In the genomic region with DNA sequence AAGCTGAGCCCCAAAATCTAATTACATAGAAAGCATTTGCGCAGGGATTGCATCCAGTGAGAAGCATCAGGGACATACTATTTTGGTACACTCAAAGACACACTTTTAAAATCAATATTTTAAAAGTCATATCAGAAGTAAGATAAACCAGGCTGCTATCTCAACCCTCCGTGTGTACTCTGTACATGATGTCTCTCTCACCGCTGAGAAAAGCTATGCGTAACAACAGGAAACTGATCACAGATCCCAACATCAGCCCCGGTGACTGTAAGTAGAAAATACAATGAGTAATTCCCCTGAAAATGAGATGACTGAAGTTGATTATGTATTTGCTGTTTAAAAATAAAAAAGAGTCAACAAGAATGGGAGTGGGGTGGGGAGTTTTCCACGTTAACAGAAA, we compare ENCODE assay signal across 7 cellular contexts.
A peak's percentile ranks its signal among the peaks of the same experiment; 100 is the strongest.
DNase-seq lines count a peak whose midpoint lies in the region; ATAC-seq, FAIRE-seq and TF ChIP-seq lines count a peak whose summit lies in the region.
"Not testable (repeated sequence)": the region's sequence is repeated elsewhere in the genome, so short reads cannot be mapped to it uniquely, and the experiment has no call there.

No MANE protein-coding gene starts in this region.

- H3K4me1 ChIP-seq in endothelial cell of umbilical vein (ENCODE audit: control insufficient read depth, extremely low read depth, insufficient read depth, low read length): not testable (repeated sequence)

- not testable (repeated sequence) for H3K4me3 Mint-ChIP-seq in T-cell; activated CD4-positive, alpha-beta memory T cell treated with anti-CD3 and anti-CD28 coated beads for 36 hours
- H3K4me3 Mint-ChIP-seq in activated T-helper 1 cell treated with anti-CD3 and anti-CD28 coated beads, Interleukin-12 subunit alpha, Interleukin-12 subunit beta, Interleukin-2, Interleukin-4 antibody, amounts not matched to agents 30 ng/mL and 10 ng/mL and 1 ng/mL, durations not matched to agents 14 hours and 24 hours and 36 hours: peak overlapping the region; percentile 11
- H3K4me3 Mint-ChIP-seq in natural killer cell treated with Interleukin-12 subunit alpha and Interleukin-12 subunit beta and Interleukin-15 and Interleukin-18, amount 100 ng/mL, for 72 hours: peak overlapping the region; percentile 42

- H3K36me3 Mint-ChIP-seq in T-cell; activated CD4-positive, alpha-beta memory T cell treated with anti-CD3 and anti-CD28 coated beads for 36 hours; activated T-helper 1 cell treated with anti-CD3 and anti-CD28 coated beads, Interleukin-12 subunit alpha, Interleukin-12 subunit beta, Interleukin-2, Interleukin-4 antibody, amounts not matched to agents 30 ng/mL and 10 ng/mL and 1 ng/mL, durations not matched to agents 14 hours and 24 hours and 36 hours (ENCODE audit: low read depth); natural killer cell treated with Interleukin-12 subunit alpha and Interleukin-12 subunit beta and Interleukin-15 and Interleukin-18, amount 100 ng/mL, for 72 hours: not testable (repeated sequence)

- not testable (repeated sequence) for H3K4me1 Mint-ChIP-seq in T-cell
- peaks cover 10% of the 10 kb centered on the region for H3K4me1 Mint-ChIP-seq in activated CD4-positive, alpha-beta memory T cell treated with anti-CD3 and anti-CD28 coated beads for 36 hours (ENCODE audit: low read depth)
- H3K4me1 Mint-ChIP-seq in activated T-helper 1 cell treated with anti-CD3 and anti-CD28 coated beads, Interleukin-12 subunit alpha, Interleukin-12 subunit beta, Interleukin-2, Interleukin-4 antibody, amounts not matched to agents 30 ng/mL and 10 ng/mL and 1 ng/mL, durations not matched to agents 14 hours and 24 hours and 36 hours (ENCODE audit: low read depth): peaks cover 13% of the 10 kb centered on the region
- peaks cover 0 to 10% of the 10 kb centered on the region in 2 donors for H3K4me1 Mint-ChIP-seq in natural killer cell treated with Interleukin-12 subunit alpha and Interleukin-12 subunit beta and Interleukin-15 and Interleukin-18, amount 100 ng/mL, for 72 hours (ENCODE audit: low read depth in 2 of 2)

- H3K4me2 ChIP-seq in endothelial cell of umbilical vein (ENCODE audit: insufficient read depth, low read length): not testable (repeated sequence)

- H3K36me3 ChIP-seq in endothelial cell of umbilical vein (ENCODE audit: control insufficient read depth in 2 of 2, extremely low read depth in 1 of 2, insufficient read depth in 2 of 2, low read length in 2 of 2): not testable (repeated sequence)

- H3K9me3 ChIP-seq in endothelial cell of umbilical vein (replicated peaks; ENCODE audit: control insufficient read depth, insufficient read depth, low read length): not testable (repeated sequence)

- intact Hi-C loops in activated CD4-positive, alpha-beta memory T cell treated with anti-CD3 and anti-CD28 coated beads for 36 hours (cut with micrococcal nuclease): loop anchor here (10.0 kb wide), 1 partner anchor 336 kb away; no protein-coding TSS in a partner anchor
- intact Hi-C loops in activated T-helper 1 cell treated with anti-CD3 and anti-CD28 coated beads, Interleukin-12 subunit alpha, Interleukin-12 subunit beta, Interleukin-2, Interleukin-4 antibody, amounts not matched to agents 30 ng/mL and 10 ng/mL and 1 ng/mL, durations not matched to agents 14 hours and 24 hours and 36 hours (cut with micrococcal nuclease); endothelial cell of umbilical vein (cut with micrococcal nuclease): not testable (repeated sequence)

- not testable (repeated sequence) for H3K27me3 ChIP-seq in endothelial cell of umbilical vein (ENCODE audit: control insufficient read depth in 2 of 2, insufficient read depth in 2 of 2, low read length in 2 of 2)

- not testable (repeated sequence) for H3K27me3 Mint-ChIP-seq in T-cell; activated CD4-positive, alpha-beta memory T cell treated with anti-CD3 and anti-CD28 coated beads for 36 hours; activated T-helper 1 cell treated with anti-CD3 and anti-CD28 coated beads, Interleukin-12 subunit alpha, Interleukin-12 subunit beta, Interleukin-2, Interleukin-4 antibody, amounts not matched to agents 30 ng/mL and 10 ng/mL and 1 ng/mL, durations not matched to agents 14 hours and 24 hours and 36 hours (ENCODE audit: insufficient read depth); natural killer cell treated with Interleukin-12 subunit alpha and Interleukin-12 subunit beta and Interleukin-15 and Interleukin-18, amount 100 ng/mL, for 72 hours

- H3K9ac ChIP-seq in endothelial cell of umbilical vein (replicated peaks; ENCODE audit: extremely low read depth, insufficient read depth, low read length): not testable (repeated sequence)

- not testable (repeated sequence) for H2AFZ ChIP-seq in endothelial cell of umbilical vein (ENCODE audit: low read depth, low read length)

- H3K27ac Mint-ChIP-seq in T-cell; activated T-helper 1 cell treated with anti-CD3 and anti-CD28 coated beads, Interleukin-12 subunit alpha, Interleukin-12 subunit beta, Interleukin-2, Interleukin-4 antibody, amounts not matched to agents 30 ng/mL and 10 ng/mL and 1 ng/mL, durations not matched to agents 14 hours and 24 hours and 36 hours; natural killer cell treated with Interleukin-12 subunit alpha and Interleukin-12 subunit beta and Interleukin-15 and Interleukin-18, amount 100 ng/mL, for 72 hours: not testable (repeated sequence)
- H3K27ac Mint-ChIP-seq in activated CD4-positive, alpha-beta memory T cell treated with anti-CD3 and anti-CD28 coated beads for 36 hours: peak overlapping the region; percentile 51

- ATAC-seq in T-cell (replicated peaks in 1 of 4): peak; percentile 64 to 76 (median 68)
- ATAC-seq in natural killer cell treated with Interleukin-12 subunit alpha and Interleukin-12 subunit beta and Interleukin-15 and Interleukin-18, amount 100 ng/mL, for 72 hours: peak; percentile 61 to 80

- not testable (repeated sequence) for TF ChIP-seq POLR2A in endothelial cell of umbilical vein (IDR thresholded peaks at IDR 0.05; ENCODE audit: low read depth, low read length)

- H3K9me3 Mint-ChIP-seq in T-cell; activated CD4-positive, alpha-beta memory T cell treated with anti-CD3 and anti-CD28 coated beads for 36 hours; activated T-helper 1 cell treated with anti-CD3 and anti-CD28 coated beads, Interleukin-12 subunit alpha, Interleukin-12 subunit beta, Interleukin-2, Interleukin-4 antibody, amounts not matched to agents 30 ng/mL and 10 ng/mL and 1 ng/mL, durations not matched to agents 14 hours and 24 hours and 36 hours; natural killer cell treated with Interleukin-12 subunit alpha and Interleukin-12 subunit beta and Interleukin-15 and Interleukin-18, amount 100 ng/mL, for 72 hours: not testable (repeated sequence)

- H3K79me2 ChIP-seq in endothelial cell of umbilical vein (ENCODE audit: control insufficient read depth, insufficient read depth, low read length): peaks cover 28% of the 10 kb centered on the region

- FAIRE-seq in endothelial cell of umbilical vein (lab: Jason Lieb, UNC): peak; percentile 83

- not testable (repeated sequence) for H3K4me3 ChIP-seq in astrocyte of the spinal cord (ENCODE audit: low read depth, low read length); endothelial cell of umbilical vein (replicated peaks in 1 of 3; ENCODE audit: insufficient read depth in 1 of 3, low read depth in 1 of 3, low read length in 3 of 3)

- H3K9me1 ChIP-seq in endothelial cell of umbilical vein (replicated peaks; ENCODE audit: control insufficient read depth, extremely low read depth, insufficient read depth, low read length): not testable (repeated sequence)

- H3K27ac ChIP-seq in endothelial cell of umbilical vein (ENCODE audit: insufficient read depth, low read depth, low read length): peak overlapping the region; percentile 11

- not testable (repeated sequence) for BruUV-seq in endothelial cell of umbilical vein (replicated peaks; lab: Mats Ljungman, UMichigan)

- dilution Hi-C loops in endothelial cell of umbilical vein (cut with MboI; ENCODE audit: extremely low pct_ligation_motif_present, low sequenced_read_pairs): not testable (repeated sequence)

- POLR2A ChIA-PET in T-cell (lab: Charles Lee); activated CD4-positive, alpha-beta memory T cell treated with anti-CD3 and anti-CD28 coated beads for 36 hours (lab: Charles Lee); endothelial cell of umbilical vein (lab: Charles Lee): not testable (repeated sequence)

- TF ChIP-seq CTCF in astrocyte of the spinal cord (IDR thresholded peaks at IDR 0.05; ENCODE audit: low read depth, low read length); endothelial cell of umbilical vein (IDR thresholded peaks at IDR 0.05; ENCODE audit: extremely low read depth in 1 of 2, insufficient read depth in 1 of 2, low read depth in 1 of 2, low read length in 2 of 2): not testable (repeated sequence)

- H4K20me1 ChIP-seq in endothelial cell of umbilical vein (replicated peaks; ENCODE audit: control insufficient read depth, extremely low read depth, insufficient read depth, low read length): not testable (repeated sequence)

- DNase-seq in ELR (ENCODE audit: low read depth): peak; percentile 37
- not testable (repeated sequence) for DNase-seq in T-cell; activated CD4-positive, alpha-beta memory T cell treated with anti-CD3 and anti-CD28 coated beads for 36 hours; activated T-helper 1 cell treated with anti-CD3 and anti-CD28 coated beads, Interleukin-12 subunit alpha, Interleukin-12 subunit beta, Interleukin-2, Interleukin-4 antibody, amounts not matched to agents 30 ng/mL and 10 ng/mL and 1 ng/mL, durations not matched to agents 14 hours and 24 hours and 36 hours (ENCODE audit: low spot score); endothelial cell of umbilical vein (ENCODE audit: low read depth, low spot score); natural killer cell treated with Interleukin-12 subunit alpha and Interleukin-12 subunit beta and Interleukin-15 and Interleukin-18, amount 100 ng/mL, for 72 hours (ENCODE audit: low spot score)
- DNase-seq in astrocyte of the spinal cord (ENCODE audit: low read depth, low spot score): peak; percentile 5

- in situ Hi-C loops in astrocyte of the spinal cord (cut with HindIII; ENCODE audit: low sequenced_read_pairs): not testable (repeated sequence)

- CTCF ChIA-PET in T-cell (lab: Charles Lee); activated CD4-positive, alpha-beta memory T cell treated with anti-CD3 and anti-CD28 coated beads for 36 hours (lab: Charles Lee); endothelial cell of umbilical vein (lab: Charles Lee): not testable (repeated sequence)
